9 cellular contexts compared by ENCODE assay signal in the genomic region with DNA sequence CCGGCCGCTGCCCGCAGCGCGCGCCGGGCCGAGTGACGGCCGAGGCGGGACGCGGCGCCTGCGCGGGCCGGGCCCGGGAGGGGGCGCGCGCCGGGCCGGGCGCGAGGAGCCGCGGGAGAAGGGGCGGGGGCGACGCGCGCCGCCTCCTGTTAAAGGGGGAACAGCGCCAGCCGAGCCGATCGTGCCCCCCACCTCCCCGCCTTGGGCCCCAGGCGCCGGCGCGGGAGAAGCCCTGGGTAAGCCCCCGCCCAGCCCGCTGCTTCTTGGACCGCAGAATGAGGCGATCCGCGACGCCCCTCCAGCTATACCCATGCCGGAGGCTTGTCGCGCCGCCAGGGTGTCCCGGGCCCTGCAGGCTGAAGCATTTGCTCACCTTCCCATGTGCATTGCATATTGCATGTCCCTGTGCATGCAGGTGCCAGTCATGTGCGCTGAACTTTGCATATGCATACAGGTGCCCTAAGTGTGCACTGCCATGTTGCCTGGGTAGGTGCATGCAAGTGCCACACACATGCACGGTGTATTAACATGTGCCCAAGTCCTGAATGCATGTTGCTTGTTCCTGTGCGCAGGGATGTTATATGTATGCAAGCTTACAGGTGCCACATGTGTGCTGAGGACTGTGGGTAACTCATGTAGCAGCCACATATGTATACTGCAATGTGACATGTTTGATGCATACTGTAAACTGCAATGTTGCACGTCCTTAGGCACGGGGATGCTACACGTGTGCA. TPM values are rescaled to one million over a fixed set of nuclear protein-coding genes. Genes with fewer than 3 reads are reported as not detected.
A peak's percentile ranks its signal among the peaks of the same experiment; 100 is the strongest.
DNase-seq lines count a peak whose midpoint lies in the region; ATAC-seq, FAIRE-seq and TF ChIP-seq lines count a peak whose summit lies in the region.
"Had no signal": no experiment of that assay in that cellular context is flagged by ENCODE, and none has a peak within 500 bp of the region (broad histone marks: within the 10 kb centered on the region; RNA-seq: fewer than 3 reads in every experiment).

A gene with protein sequence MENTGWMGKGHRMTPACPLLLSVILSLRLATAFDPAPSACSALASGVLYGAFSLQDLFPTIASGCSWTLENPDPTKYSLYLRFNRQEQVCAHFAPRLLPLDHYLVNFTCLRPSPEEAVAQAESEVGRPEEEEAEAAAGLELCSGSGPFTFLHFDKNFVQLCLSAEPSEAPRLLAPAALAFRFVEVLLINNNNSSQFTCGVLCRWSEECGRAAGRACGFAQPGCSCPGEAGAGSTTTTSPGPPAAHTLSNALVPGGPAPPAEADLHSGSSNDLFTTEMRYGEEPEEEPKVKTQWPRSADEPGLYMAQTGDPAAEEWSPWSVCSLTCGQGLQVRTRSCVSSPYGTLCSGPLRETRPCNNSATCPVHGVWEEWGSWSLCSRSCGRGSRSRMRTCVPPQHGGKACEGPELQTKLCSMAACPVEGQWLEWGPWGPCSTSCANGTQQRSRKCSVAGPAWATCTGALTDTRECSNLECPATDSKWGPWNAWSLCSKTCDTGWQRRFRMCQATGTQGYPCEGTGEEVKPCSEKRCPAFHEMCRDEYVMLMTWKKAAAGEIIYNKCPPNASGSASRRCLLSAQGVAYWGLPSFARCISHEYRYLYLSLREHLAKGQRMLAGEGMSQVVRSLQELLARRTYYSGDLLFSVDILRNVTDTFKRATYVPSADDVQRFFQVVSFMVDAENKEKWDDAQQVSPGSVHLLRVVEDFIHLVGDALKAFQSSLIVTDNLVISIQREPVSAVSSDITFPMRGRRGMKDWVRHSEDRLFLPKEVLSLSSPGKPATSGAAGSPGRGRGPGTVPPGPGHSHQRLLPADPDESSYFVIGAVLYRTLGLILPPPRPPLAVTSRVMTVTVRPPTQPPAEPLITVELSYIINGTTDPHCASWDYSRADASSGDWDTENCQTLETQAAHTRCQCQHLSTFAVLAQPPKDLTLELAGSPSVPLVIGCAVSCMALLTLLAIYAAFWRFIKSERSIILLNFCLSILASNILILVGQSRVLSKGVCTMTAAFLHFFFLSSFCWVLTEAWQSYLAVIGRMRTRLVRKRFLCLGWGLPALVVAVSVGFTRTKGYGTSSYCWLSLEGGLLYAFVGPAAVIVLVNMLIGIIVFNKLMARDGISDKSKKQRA (N-terminal part only) (minus strand): TSS at position 34 of the 734 bp plus-strand sequence. CDS start 7,119 bp downstream, outside the sequence.

- POLR2A ChIA-PET in H1 (lab: Charles Lee; ENCODE audit: partially characterized antibody), result interaction anchor here (0.6 to 2.2 kb wide), 5 partner anchors 15 to 113 kb away, joined by 3 to 9 read pairs (median 3); no protein-coding TSS in a partner anchor

- no peaks in the 10 kb centered on the region for H3K9me2 ChIP-seq in GM23338 (ENCODE audit: insufficient read depth)

- H3K27ac ChIP-seq in GM23338 (ENCODE audit: low read depth) (no peak within 1 kb of the TSS), H1 (ENCODE audit: low read depth, low read length) (no peak within 1 kb of the TSS)

- peak within 1 kb of the TSS; percentile 76 for H3K4me3 Mint-ChIP-seq in GM23338
- peak within 1 kb of the TSS; percentile 91 for H3K4me3 Mint-ChIP-seq in T-helper 17 cell
- H3K4me3 Mint-ChIP-seq in natural killer cell treated with Interleukin-12 subunit alpha and Interleukin-12 subunit beta and Interleukin-15 and Interleukin-18, amount 100 ng/mL, for 72 hours, result peak within 1 kb of the TSS; percentile 85

- H3K27me3 Mint-ChIP-seq in GM23338 (ENCODE audit: insufficient read depth, low read depth, poor library complexity), result peaks cover 37% of the 10 kb centered on the region
- H3K27me3 Mint-ChIP-seq in T-helper 17 cell, result no peaks in the 10 kb centered on the region
- H3K27me3 Mint-ChIP-seq in natural killer cell treated with Interleukin-12 subunit alpha and Interleukin-12 subunit beta and Interleukin-15 and Interleukin-18, amount 100 ng/mL, for 72 hours, result peaks cover 0 to 3% of the 10 kb centered on the region in 2 donors

- H3K23me2 ChIP-seq in H1 (ENCODE audit: low read depth, low read length), result peaks cover 17% of the 10 kb centered on the region

- peaks cover 62% of the 10 kb centered on the region for H3K4me1 Mint-ChIP-seq in GM23338
- peaks cover 19% of the 10 kb centered on the region for H3K4me1 Mint-ChIP-seq in T-helper 17 cell
- peaks cover 13 to 24% of the 10 kb centered on the region in 2 donors for H3K4me1 Mint-ChIP-seq in natural killer cell treated with Interleukin-12 subunit alpha and Interleukin-12 subunit beta and Interleukin-15 and Interleukin-18, amount 100 ng/mL, for 72 hours (ENCODE audit: low read depth in 2 of 2)

- H4K5ac ChIP-seq in H1 (ENCODE audit: insufficient read length, low read depth, low read length), result no peak within 1 kb of the TSS

- H2BK5ac ChIP-seq in H1 (ENCODE audit: low read depth, low read length), result no peak within 1 kb of the TSS

- H3K18ac ChIP-seq in H1 (ENCODE audit: extremely low read depth, low read length), result peak within 1 kb of the TSS; percentile 71; the same call in 1 of the 2 replicates

- no peak within 1 kb of the TSS for H3K14ac ChIP-seq in H1 (ENCODE audit: insufficient read length)

- H3K4ac ChIP-seq in H1 (replicated peaks; ENCODE audit: insufficient read length, low read depth, low read length), result peak within 1 kb of the TSS; percentile 19

- DNase-seq in AG08396 (ENCODE audit: low spot score) (peak; percentile 72), GM23338 (ENCODE audit: low spot score) (peak; percentile 78), T-helper 17 cell (peak in 2 of 3 donors; percentile 24 to 32), H1 (ENCODE audit: low read depth in 1 of 2, low spot score in 2 of 2) (peak in 1 of 2 experiments; percentile 76), NCI-H1694 (lab: John Stamatoyannopoulos, UW) (no peak)
- no peak for DNase-seq in natural killer cell treated with Interleukin-12 subunit alpha and Interleukin-12 subunit beta and Interleukin-15 and Interleukin-18, amount 100 ng/mL, for 72 hours (ENCODE audit: low spot score)

- H2BK12ac ChIP-seq in H1 (ENCODE audit: low read depth, low read length), result no peak within 1 kb of the TSS

- TF ChIP-seq CTCF in GM23338 (conservative IDR thresholded peaks at IDR 0.05; ENCODE audit: low read depth in 2 of 2) (0 out of 4 replicates have a peak, but pooled peaks of 1 of the 2 experiments have one; percentile 11), H1 (IDR thresholded peaks at IDR 0.05; ENCODE audit: control extremely low read depth in 1 of 3, insufficient read depth in 1 of 3, low read depth in 1 of 3, low read length in 3 of 3) (peak in 1 of 3 experiments; percentile 1; a peak in 2 of 4 replicates)

- peaks cover 5% of the 10 kb centered on the region; the same call in 1 of the 2 replicates for H4K20me1 ChIP-seq in GM23338 (replicated peaks; ENCODE audit: insufficient read depth)
- H4K20me1 ChIP-seq in H1 (replicated peaks in 1 of 2; ENCODE audit: control insufficient read depth in 1 of 2, insufficient read depth in 2 of 2, low read length in 2 of 2), result peaks cover 4 to 11% of the 10 kb centered on the region in 2 experiments

- H3K9ac ChIP-seq in H1 (replicated peaks in 1 of 4; ENCODE audit: extremely low read depth in 1 of 4, low read depth in 3 of 4, low read length in 3 of 4), result peak within 1 kb of the TSS in 2 of 4 experiments; percentile 0 to 25; a peak in 2 of 7 replicates

- H3F3A ChIP-seq in GM23338 (replicated peaks; ENCODE audit: low read depth), result peaks cover 21% of the 10 kb centered on the region

- ATAC-seq in GM23338, result peak; percentile 6
- ATAC-seq in T-helper 17 cell, result peak; percentile 40
- ATAC-seq in natural killer cell treated with Interleukin-12 subunit alpha and Interleukin-12 subunit beta and Interleukin-15 and Interleukin-18, amount 100 ng/mL, for 72 hours, result peak in 1 of 2 donors; percentile 40
- no peak for ATAC-seq in HG03025 (IDR thresholded peaks at IDR 0.05; ENCODE audit: low FRiP score, unreplicated experiment)
- no peak for ATAC-seq in HG03571 (IDR thresholded peaks at IDR 0.05; ENCODE audit: unreplicated experiment)

- peaks cover 53% of the 10 kb centered on the region for H3K4me1 ChIP-seq in GM23338 (ENCODE audit: insufficient read depth)
- H3K4me1 ChIP-seq in H1 (replicated peaks in 1 of 4; ENCODE audit: control insufficient read depth in 3 of 4, insufficient read depth in 4 of 4, low read length in 3 of 4), result peaks cover 20 to 42% (median 27%) of the 10 kb centered on the region in 4 experiments

- H2BK120ac ChIP-seq in H1 (replicated peaks; ENCODE audit: low read depth, low read length), result no peak within 1 kb of the TSS

- no peak within 1 kb of the TSS for H2BK20ac ChIP-seq in H1 (ENCODE audit: low read length)

- 16% methylated on average over 32 of the region's 60 CpGs; no CpG with 5 or more reads in 1 of the 2 experiments for WGBS in H1 (ENCODE audit: extremely low coverage in 1 of 2, insufficient coverage in 1 of 2, insufficient read length in 1 of 2, insufficient replicate concordance in 2 of 2, low coverage in 1 of 2, low lambda C conversion rate in 2 of 2, missing lambda C conversion rate in 1 of 2), 2 experiments

- H3K27me3 ChIP-seq in GM23338 (ENCODE audit: insufficient read depth) (peaks cover 32% of the 10 kb centered on the region), H1 (replicated peaks in 1 of 4; ENCODE audit: control insufficient read depth in 3 of 4, extremely low read depth in 1 of 4, insufficient read depth in 3 of 4, low read length in 3 of 4) (peaks cover 3 to 16% (median 7%) of the 10 kb centered on the region in 4 experiments; a peak in 5 of 7 replicates)

- H3K27ac Mint-ChIP-seq in GM23338, result no peak within 1 kb of the TSS
- no peak within 1 kb of the TSS for H3K27ac Mint-ChIP-seq in T-helper 17 cell
- H3K27ac Mint-ChIP-seq in natural killer cell treated with Interleukin-12 subunit alpha and Interleukin-12 subunit beta and Interleukin-15 and Interleukin-18, amount 100 ng/mL, for 72 hours, result peak within 1 kb of the TSS in 1 of 2 donors; percentile 27

- H3K36me3 Mint-ChIP-seq in GM23338 (ENCODE audit: low read depth) (no peaks in the 10 kb centered on the region), T-helper 17 cell (ENCODE audit: low read depth) (no peaks in the 10 kb centered on the region)
- no peaks in the 10 kb centered on the region for H3K36me3 Mint-ChIP-seq in natural killer cell treated with Interleukin-12 subunit alpha and Interleukin-12 subunit beta and Interleukin-15 and Interleukin-18, amount 100 ng/mL, for 72 hours

- H2AFZ ChIP-seq in GM23338, result peak within 1 kb of the TSS; percentile 88; the same call in 1 of the 2 replicates
- no peak within 1 kb of the TSS; the same call in 1 of the 2 replicates for H2AFZ ChIP-seq in H1 (ENCODE audit: low read length)

- CTCF ChIA-PET in H1 (lab: Charles Lee; ENCODE audit: partially characterized antibody), result interaction anchor here (0.7 to 14.0 kb wide), 12 partner anchors 9 to 67 kb away, joined by 3 to 206 read pairs (median 4); no protein-coding TSS in a partner anchor

- no peaks in the 10 kb centered on the region for H3K9me3 ChIP-seq in T-helper 17 cell (ENCODE audit: control insufficient read depth, low read length, poor library complexity, severe bottlenecking)
- H3K9me3 ChIP-seq in H1 (ENCODE audit: insufficient read depth in 2 of 2, low read depth in 1 of 2, low read length in 1 of 2), result no peaks in the 10 kb centered on the region

- H3K79me2 ChIP-seq in GM23338 (replicated peaks; ENCODE audit: insufficient read depth) (no peaks in the 10 kb centered on the region; the same call in 1 of the 2 replicates), H1 (ENCODE audit: control insufficient read depth in 1 of 2, insufficient read depth in 2 of 2, low read length in 2 of 2) (no peaks in the 10 kb centered on the region)

- peak within 1 kb of the TSS; percentile 15 for H3K23ac ChIP-seq in H1 (ENCODE audit: insufficient read length)

- TF ChIP-seq RAD21 in H1 (IDR thresholded peaks at IDR 0.05 in 1 of 2, conservative IDR thresholded peaks at IDR 0.05 in 1 of 2; ENCODE audit: low read depth in 2 of 2, low read length in 2 of 2), result no peak

- H3K9me3 Mint-ChIP-seq in GM23338, result no peaks in the 10 kb centered on the region; the same call in 2 of the 3 replicates
- H3K9me3 Mint-ChIP-seq in natural killer cell treated with Interleukin-12 subunit alpha and Interleukin-12 subunit beta and Interleukin-15 and Interleukin-18, amount 100 ng/mL, for 72 hours, result no peaks in the 10 kb centered on the region

- no peaks in the 10 kb centered on the region; the same call in 1 of the 2 replicates for H3K79me1 ChIP-seq in H1 (ENCODE audit: low read depth, low read length)

- no peak within 1 kb of the TSS; the same call in 1 of the 2 replicates for H4K8ac ChIP-seq in H1 (ENCODE audit: extremely low read depth, insufficient read depth, low read length)

- no peaks in the 10 kb centered on the region for H3K36me3 ChIP-seq in GM23338 (ENCODE audit: insufficient read depth)
- H3K36me3 ChIP-seq in H1 (ENCODE audit: control insufficient read depth in 2 of 4, insufficient read depth in 4 of 4, low read length in 3 of 4), result no peaks in the 10 kb centered on the region

- FAIRE-seq in H1 (lab: Jason Lieb, UNC), result no peak

- peak within 1 kb of the TSS; percentile 95 for H3K4me3 ChIP-seq in GM23338
- H3K4me3 ChIP-seq in H1 (ENCODE audit: extremely low read depth in 1 of 4, insufficient read depth in 2 of 4, low read depth in 3 of 4, low read length in 4 of 4), result peak within 1 kb of the TSS; percentile 48 to 75 (median 62)
- H3K4me3 ChIP-seq: lung had no signal

- H3K4me2 ChIP-seq in GM23338 (peak within 1 kb of the TSS; percentile 98), H1 (ENCODE audit: insufficient read depth in 1 of 2, low read depth in 2 of 2, low read length in 2 of 2) (peak within 1 kb of the TSS; percentile 86 to 90)

- no peak within 1 kb of the TSS for H3K56ac ChIP-seq in H1 (replicated peaks; ENCODE audit: insufficient read length, low read depth, low read length)

- no peak for TF ChIP-seq POLR2A in H1 (IDR thresholded peaks at IDR 0.05; ENCODE audit: control extremely low read depth in 1 of 2, low read depth in 2 of 2, low read length in 2 of 2)

- H2AK5ac ChIP-seq in H1 (ENCODE audit: low read depth, low read length), result no peak within 1 kb of the TSS

- no peak within 1 kb of the TSS for H2BK15ac ChIP-seq in H1 (ENCODE audit: low read length)

- no peak for TF ChIP-seq EP300 in H1 (IDR thresholded peaks at IDR 0.05; ENCODE audit: borderline replicate concordance in 1 of 2, low read depth in 2 of 2, low read length in 2 of 2)

- peak within 1 kb of the TSS; percentile 10 for H4K91ac ChIP-seq in H1 (replicated peaks; ENCODE audit: insufficient read length, low read length)

RNA-seq across cellular contexts. Expression of the gene that starts here (rescaled TPM):
- 20.9 and 27.8 TPM in 2 replicates for total RNA-seq in GM23338 (2014; rRNA removed; shearing (Covaris generic))
- 7.9 and 8.0 TPM in 2 replicates for polyA plus RNA-seq in GM23338 (2016; fragmentation: Nextera tagmentation; extraction: Ambion mirVana)
- 1 to 10 TPM; 1.0 to 1.4 TPM for total RNA-seq in T-helper 17 cell
- total RNA-seq in H1 (2021; fragmentation: NEBNext Ultra II Directional; extraction: Animal tissue kit (Norgen Biotek cat#: 25700)), result 25.8 and 26.2 TPM in 2 replicates
- polyA plus RNA-seq in H1 (2011; rRNA removed), result 15.6 and 29.0 TPM in 2 replicates
- polyA plus RNA-seq in H1 (2011; cell fraction: cytosol; rRNA removed), result 20.6 TPM
- polyA plus RNA-seq in H1 (2011; cell fraction: nucleus; rRNA removed), result 126 TPM
- 17.3 to 29.1 TPM (median 22.1 TPM) in 4 replicates for polyA plus RNA-seq in H1 (2012, experiment 1 of 2)
- polyA plus RNA-seq in H1 (2012, experiment 2 of 2), result 15.4 TPM
- polyA plus RNA-seq in H1 (2013, experiment 1 of 2), result 13.4 TPM
- polyA plus RNA-seq in H1 (2013, experiment 2 of 2), result 13.0 TPM
- 7.5 and 9.4 TPM in 2 replicates for polyA minus RNA-seq in H1 (2011; rRNA and poly(A)+ RNA removed)
- 14.0 TPM for polyA minus RNA-seq in H1 (2011; cell fraction: cytosol; rRNA and poly(A)+ RNA removed)
- polyA minus RNA-seq in H1 (2011; cell fraction: nucleus; rRNA and poly(A)+ RNA removed), result 22.9 TPM
- total RNA-seq in natural killer cell treated with Interleukin-12 subunit alpha and Interleukin-12 subunit beta and Interleukin-15 and Interleukin-18, amount 100 ng/mL, for 72 hours, result 1 to 10 TPM in 1 of 2 donors, not detected in 1; 1.2 TPM

Comparison
In these comparisons a context has a peak if more than half of its experiments do, and no peak if none do; other contexts are left out.
1. DNase-seq: peak in AG08396 (single experiment), GM23338 (single experiment) and T-helper 17 cell (2 of 3); none in natural killer cell treated with Interleukin-12 subunit alpha and Interleukin-12 subunit beta and Interleukin-15 and Interleukin-18, amount 100 ng/mL, for 72 hours (single experiment) and NCI-H1694 (single experiment).
2. ATAC-seq: peak in GM23338 (single experiment) and T-helper 17 cell (single experiment); none in HG03025 (single experiment) and HG03571 (single experiment).
3. Peak in every context shown above with its lines, with median percentiles within 50 percentile points of each other: H3K4me3 Mint-ChIP-seq.